In the genomic region with DNA sequence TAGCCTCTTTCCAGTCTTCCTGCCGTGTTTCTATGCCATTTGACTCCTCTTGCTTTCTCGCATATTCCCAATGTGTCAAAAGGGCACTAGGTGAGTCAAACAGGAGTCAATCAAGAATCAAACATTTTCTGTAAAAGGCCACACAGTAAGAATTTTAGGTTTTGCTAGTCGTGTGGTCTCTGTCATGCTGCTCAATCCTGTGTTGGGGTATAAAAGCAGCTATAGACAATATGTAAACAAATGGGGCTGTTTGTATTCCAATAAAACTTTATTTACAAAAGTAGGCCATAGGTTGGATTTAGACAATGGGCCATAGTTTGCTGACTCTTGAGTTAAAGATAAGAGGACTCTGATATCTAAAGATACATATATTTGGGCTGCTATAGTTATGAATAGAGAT, we compare ENCODE assay signal across 22 cellular contexts.
"Had no signal": no experiment of that assay in that cellular context is flagged by ENCODE, and none has a peak within 500 bp of the region (broad histone marks: within the 10 kb centered on the region; RNA-seq: fewer than 3 reads in every experiment).

No MANE protein-coding gene starts in this region.

- H3K9me3 ChIP-seq: colonic mucosa, gastrocnemius medialis, pancreas, stomach, thyroid gland had no signal

- H3K27me3 ChIP-seq: colonic mucosa, pancreas, thyroid gland had no signal

- H3K27ac ChIP-seq: colonic mucosa, epithelial cell of prostate, gastrocnemius medialis, pancreas, stomach, thyroid gland had no signal

- H3K4me3 ChIP-seq: colonic mucosa, gastrocnemius medialis, lung, pancreas, stomach, thyroid gland had no signal

- H3K36me3 ChIP-seq: colonic mucosa, gastrocnemius medialis, pancreas, stomach, thyroid gland had no signal

- H3K4me1 ChIP-seq: colonic mucosa, gastrocnemius medialis had no signal

- DNase-seq: colonic mucosa; effector CD8-positive, alpha-beta T cell; endodermal cell; foreskin fibroblast; gastrocnemius medialis; head of caudate nucleus; kidney; natural killer cell; occipital lobe; pancreas; retina; stimulated activated CD4-positive, alpha-beta T cell treated with anti-CD3 and anti-CD28 coated beads, Interleukin-2, amount 100 ng/mL, for 24 hours; stimulated activated CD4-positive, alpha-beta T cell treated with anti-CD3 and anti-CD28 coated beads, Interleukin-4, amount 100 ng/mL, for 24 hours; stimulated activated naive CD4-positive, alpha-beta T cell treated with Interleukin-2 at 50 U/mL for 16 hours; stomach had no signal

- ATAC-seq: esophagus mucosa; gastrocnemius medialis; left lobe of liver; natural killer cell; pancreas; sciatic nerve; stimulated activated effector memory CD8-positive, alpha-beta T cell treated with anti-CD3 and anti-CD28 coated beads, Interleukin-12 subunit alpha, Interleukin-12 subunit beta, amount 100 ng/mL, for 72 hours had no signal
